Comparison of ENCODE assay signal across 8 cellular contexts in genomic region chr1:15345711-15346355, GRCh38.
A peak's percentile ranks its signal among the peaks of the same experiment; 100 is the strongest.
DNase-seq lines count a peak whose midpoint lies in the region; ATAC-seq, FAIRE-seq and TF ChIP-seq lines count a peak whose summit lies in the region.

No MANE protein-coding gene starts in this region.

- H3K4me1 Mint-ChIP-seq in CD4-positive, alpha-beta T cell (ENCODE audit: low read depth), result peaks cover 9% of the 10 kb centered on the region
- H3K4me1 Mint-ChIP-seq in immature natural killer cell (peaks cover 86 to 95% of the 10 kb centered on the region in 2 donors), endodermal cell (no peaks in the 10 kb centered on the region)

- H3K9me2 ChIP-seq in Karpas-422 (replicated peaks; ENCODE audit: insufficient read depth, low read length), result no peaks in the 10 kb centered on the region

- no peaks in the 10 kb centered on the region; the same call in 1 of the 2 replicates for H3K4me1 ChIP-seq in Karpas-422 (ENCODE audit: low read length)
- no peaks in the 10 kb centered on the region for H3K4me1 ChIP-seq in endodermal cell (ENCODE audit: control insufficient read depth, insufficient read depth, low read length)

- no peaks in the 10 kb centered on the region for H3K79me2 ChIP-seq in Karpas-422 (ENCODE audit: low read length)

- no peak for TF ChIP-seq CTCF in CD4-positive, alpha-beta T cell (IDR thresholded peaks at IDR 0.05)
- TF ChIP-seq CTCF in endodermal cell (conservative IDR thresholded peaks at IDR 0.05), result no peak

- CTCF ChIA-PET in CD4-positive, alpha-beta T cell (lab: Charles Lee), result interaction anchor here (1.0 to 1.1 kb wide), 2 partner anchors 22 to 85 kb away, joined by 3 read pairs; no protein-coding TSS in a partner anchor

- H3K9me3 ChIP-seq in CD4-positive, alpha-beta T cell (ENCODE audit: control insufficient read depth, low read length), result no peaks in the 10 kb centered on the region
- H3K9me3 ChIP-seq in Karpas-422 (ENCODE audit: low read length), result no peaks in the 10 kb centered on the region
- no peaks in the 10 kb centered on the region for H3K9me3 ChIP-seq in endodermal cell (ENCODE audit: control insufficient read depth, low read length)

- H4K20me1 ChIP-seq in Karpas-422 (ENCODE audit: insufficient read depth, low read depth, low read length), result no peaks in the 10 kb centered on the region

- no peaks in the 10 kb centered on the region for H3K27me3 ChIP-seq in CD4-positive, alpha-beta T cell (ENCODE audit: control insufficient read depth, insufficient read depth, low read length)
- H3K27me3 ChIP-seq in Karpas-422 (ENCODE audit: low read length) (no peaks in the 10 kb centered on the region), endodermal cell (ENCODE audit: control insufficient read depth, insufficient read depth, low read length, poor library complexity, severe bottlenecking) (no peaks in the 10 kb centered on the region)

- POLR2A ChIA-PET in CD4-positive, alpha-beta T cell (lab: Charles Lee), result no interaction called here

- no peaks in the 10 kb centered on the region for H3K36me3 ChIP-seq in Karpas-422 (ENCODE audit: insufficient read depth, low read length)
- H3K36me3 ChIP-seq in endodermal cell (ENCODE audit: control insufficient read depth, insufficient read depth, low read length), result no peaks in the 10 kb centered on the region

- no peaks in the 10 kb centered on the region for H3K36me3 Mint-ChIP-seq in CD4-positive, alpha-beta T cell (ENCODE audit: low read depth)
- H3K36me3 Mint-ChIP-seq in immature natural killer cell, result no peaks in the 10 kb centered on the region
- no peaks in the 10 kb centered on the region for H3K36me3 Mint-ChIP-seq in endodermal cell (ENCODE audit: low read depth)

- peak in 9 of 10 experiments; percentile 16 to 55 (median 42) for DNase-seq in CD4-positive, alpha-beta T cell
- DNase-seq in Karpas-422 (peak; percentile 57), immature natural killer cell (peak; percentile 80 to 81 (median 81)), endodermal cell (no peak), H54 (ENCODE audit: insufficient read length, low spot score) (no peak)
- peak; percentile 62 for DNase-seq in activated CD8-positive, alpha-beta memory T cell treated with anti-CD3 and anti-CD28 coated beads, Interleukin-2, amount 50 U/mL, for 4 hours
- DNase-seq in stimulated activated CD8-positive, alpha-beta memory T cell treated with anti-CD3 and anti-CD28 coated beads, Interleukin-7, amount 100 ng/mL, for 4 hours (ENCODE audit: low read depth in 2 of 2), result peak; percentile 56 to 66

- H3K9ac ChIP-seq in Karpas-422 (ENCODE audit: low read length) (no peak overlapping the region), endodermal cell (ENCODE audit: extremely low read depth, low read length, poor library complexity, severe bottlenecking) (no peak overlapping the region)

- H3K4me2 ChIP-seq in Karpas-422 (ENCODE audit: low read depth, low read length, poor library complexity, severe bottlenecking), result no peak overlapping the region

- FAIRE-seq in H54 (lab: Jason Lieb, UNC), result no peak

- H3K4me3 ChIP-seq in Karpas-422 (ENCODE audit: low read length), result no peak overlapping the region
- no peak overlapping the region for H3K4me3 ChIP-seq in endodermal cell (ENCODE audit: low read length)

- peak overlapping the region; percentile 45 for H3K27ac Mint-ChIP-seq in CD4-positive, alpha-beta T cell
- H3K27ac Mint-ChIP-seq in immature natural killer cell, result peak overlapping the region; percentile 93 to 98 (median 96)
- no peak overlapping the region for H3K27ac Mint-ChIP-seq in endodermal cell

- no peak for TF ChIP-seq POLR2A in H54 (IDR thresholded peaks at IDR 0.05; ENCODE audit: low read depth, low read length)

- peaks cover 36% of the 10 kb centered on the region for H3K27me3 Mint-ChIP-seq in CD4-positive, alpha-beta T cell
- H3K27me3 Mint-ChIP-seq in immature natural killer cell (ENCODE audit: low read depth in 3 of 3) (peaks cover 0 to 17% (median 2%) of the 10 kb centered on the region in 3 donors), endodermal cell (ENCODE audit: insufficient read depth) (no peaks in the 10 kb centered on the region)

- H3K4me3 Mint-ChIP-seq in CD4-positive, alpha-beta T cell, result peak overlapping the region; percentile 39
- peak overlapping the region; percentile 81 to 94 (median 82) for H3K4me3 Mint-ChIP-seq in immature natural killer cell
- no peak overlapping the region for H3K4me3 Mint-ChIP-seq in endodermal cell

- intact Hi-C loops in CD4-positive, alpha-beta T cell (cut with DNase I, micrococcal nuclease), result no loop called here

- H3K27ac ChIP-seq in CD4-positive, alpha-beta T cell (ENCODE audit: low read depth, low read length), result no peak overlapping the region
- H3K27ac ChIP-seq in Karpas-422 (ENCODE audit: low read length) (no peak overlapping the region), endodermal cell (ENCODE audit: low read depth, low read length) (no peak overlapping the region)

- peak; percentile 80 for ATAC-seq in CD4-positive, alpha-beta T cell (ENCODE audit: poor library complexity)
- ATAC-seq in HG02623 (IDR thresholded peaks at IDR 0.05; ENCODE audit: unreplicated experiment), result no peak

- H2AFZ ChIP-seq in Karpas-422 (ENCODE audit: low read length), result no peak overlapping the region

- WGBS in endodermal cell (ENCODE audit: insufficient coverage in 1 of 2, insufficient read length in 1 of 2), 2 experiments, result 93 to 98% methylated on average over 14 to 17 of the region's 17 CpGs

- H3K9me3 Mint-ChIP-seq in CD4-positive, alpha-beta T cell, result no peaks in the 10 kb centered on the region
- H3K9me3 Mint-ChIP-seq in immature natural killer cell (peaks cover 0 to 2% (median 0%) of the 10 kb centered on the region in 6 donors), endodermal cell (no peaks in the 10 kb centered on the region)

Comparison
In these comparisons a context has a peak if more than half of its experiments do, and no peak if none do; other contexts are left out.
1. DNase-seq: peak in CD4-positive, alpha-beta T cell (9 of 10), Karpas-422 (single experiment), activated CD8-positive, alpha-beta memory T cell treated with anti-CD3 and anti-CD28 coated beads, Interleukin-2, amount 50 U/mL, for 4 hours (single experiment), immature natural killer cell (3 of 3) and stimulated activated CD8-positive, alpha-beta memory T cell treated with anti-CD3 and anti-CD28 coated beads, Interleukin-7, amount 100 ng/mL, for 4 hours (2 of 2); none in endodermal cell (single experiment) and H54 (single experiment).